Comparison of ENCODE assay signal across 8 cellular contexts in the genomic region with DNA sequence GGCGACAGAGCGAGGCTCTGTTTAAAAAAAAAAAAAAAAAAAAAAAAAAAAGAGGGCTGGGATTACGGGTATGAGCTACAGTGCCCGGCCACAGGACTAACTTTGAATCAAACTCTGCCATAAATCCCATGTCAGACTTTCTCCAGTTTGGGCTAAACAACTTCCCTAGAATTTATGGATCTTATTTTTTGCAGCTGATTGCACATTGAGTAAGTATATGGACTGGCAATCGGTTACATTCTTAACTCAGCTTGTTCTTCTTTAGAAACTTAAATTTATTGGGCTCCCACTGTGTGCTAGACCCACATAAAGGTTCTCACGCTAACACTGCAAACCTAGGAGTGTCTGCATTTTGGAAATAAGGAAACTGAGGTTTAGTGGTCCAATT. TPM values are rescaled to one million over a fixed set of nuclear protein-coding genes. Genes with fewer than 3 reads are reported as not detected.
DNase-seq lines count a peak whose midpoint lies in the region; ATAC-seq and TF ChIP-seq lines count a peak whose summit lies in the region.

No MANE protein-coding gene starts in this region.

- peak overlapping the region; percentile 77 for H3K9ac ChIP-seq in rectal smooth muscle tissue (ENCODE audit: low read length)

- peak overlapping the region; percentile 79 for H3K27ac ChIP-seq in SJCRH30
- peak overlapping the region; percentile 96 for H3K27ac ChIP-seq in rectal smooth muscle tissue (ENCODE audit: low read depth, low read length)

- H3K36me3 ChIP-seq in GM06990 (ENCODE audit: control insufficient read depth, insufficient read depth, low read length) (no peaks in the 10 kb centered on the region), SJCRH30 (peaks cover 17% of the 10 kb centered on the region), rectal smooth muscle tissue (ENCODE audit: control insufficient read depth, insufficient read depth, low read length) (no peaks in the 10 kb centered on the region)

- no peaks in the 10 kb centered on the region for H3K27me3 ChIP-seq in GM06990 (replicated peaks; ENCODE audit: control insufficient read depth, insufficient read depth, low read length)
- H3K27me3 ChIP-seq in SJCRH30 = no peaks in the 10 kb centered on the region
- H3K27me3 ChIP-seq in rectal smooth muscle tissue (ENCODE audit: control insufficient read depth, insufficient read depth, low read length) = no peaks in the 10 kb centered on the region

- ATAC-seq in GM21717 (IDR thresholded peaks at IDR 0.05; ENCODE audit: unreplicated experiment) = no peak

- peak overlapping the region; percentile 75 for H3K4me3 ChIP-seq in GM06990 (replicated peaks; ENCODE audit: low read depth, low read length)
- peak overlapping the region; percentile 98 for H3K4me3 ChIP-seq in SJCRH30
- peak overlapping the region; percentile 62 for H3K4me3 ChIP-seq in fibroblast of mammary gland (ENCODE audit: control insufficient read depth, low read depth, low read length)
- peak overlapping the region; percentile 94 for H3K4me3 ChIP-seq in rectal smooth muscle tissue (ENCODE audit: low read length)

- 0 out of 2 replicates have a peak, but pooled peaks cover 11% of the 10 kb centered on the region for H3K4me1 ChIP-seq in SJCRH30
- peaks cover 4% of the 10 kb centered on the region for H3K4me1 ChIP-seq in rectal smooth muscle tissue (ENCODE audit: control insufficient read depth, insufficient read depth, low read length)

- TF ChIP-seq CTCF in GM06990 (IDR thresholded peaks at IDR 0.05; ENCODE audit: insufficient read depth, low read length, poor library complexity, severe bottlenecking) (no peak), fibroblast of mammary gland (conservative IDR thresholded peaks at IDR 0.05; ENCODE audit: control insufficient read depth, insufficient read depth, low read depth, low read length) (no peak)

- no peaks in the 10 kb centered on the region for H3K9me3 ChIP-seq in SJCRH30 (replicated peaks)

- DNase-seq in GM06990 (ENCODE audit: extremely low read depth, insufficient read length) (no peak), SJCRH30 (no peak), fibroblast of mammary gland (ENCODE audit: low read depth) (no peak), NCI-H748 (lab: John Stamatoyannopoulos, UW; ENCODE audit: unreplicated experiment) (no peak), nucleus accumbens (lab: John Stamatoyannopoulos, UW) (no peak), SHP77 (lab: John Stamatoyannopoulos, UW) (no peak)

RNA-seq across cellular contexts. Expression of gene CBFB, which starts 0.8 kb away (rescaled TPM):
- 136 and 151 TPM in 2 replicates for total RNA-seq in SJCRH30 (2014; rRNA removed; shearing (Covaris generic))

RNA-seq across cellular contexts. Expression of gene CES4A, which starts 39.8 kb away (rescaled TPM):
- total RNA-seq in SJCRH30 (2014; rRNA removed; shearing (Covaris generic)) = not detected in 2 replicates
